In the genomic region with DNA sequence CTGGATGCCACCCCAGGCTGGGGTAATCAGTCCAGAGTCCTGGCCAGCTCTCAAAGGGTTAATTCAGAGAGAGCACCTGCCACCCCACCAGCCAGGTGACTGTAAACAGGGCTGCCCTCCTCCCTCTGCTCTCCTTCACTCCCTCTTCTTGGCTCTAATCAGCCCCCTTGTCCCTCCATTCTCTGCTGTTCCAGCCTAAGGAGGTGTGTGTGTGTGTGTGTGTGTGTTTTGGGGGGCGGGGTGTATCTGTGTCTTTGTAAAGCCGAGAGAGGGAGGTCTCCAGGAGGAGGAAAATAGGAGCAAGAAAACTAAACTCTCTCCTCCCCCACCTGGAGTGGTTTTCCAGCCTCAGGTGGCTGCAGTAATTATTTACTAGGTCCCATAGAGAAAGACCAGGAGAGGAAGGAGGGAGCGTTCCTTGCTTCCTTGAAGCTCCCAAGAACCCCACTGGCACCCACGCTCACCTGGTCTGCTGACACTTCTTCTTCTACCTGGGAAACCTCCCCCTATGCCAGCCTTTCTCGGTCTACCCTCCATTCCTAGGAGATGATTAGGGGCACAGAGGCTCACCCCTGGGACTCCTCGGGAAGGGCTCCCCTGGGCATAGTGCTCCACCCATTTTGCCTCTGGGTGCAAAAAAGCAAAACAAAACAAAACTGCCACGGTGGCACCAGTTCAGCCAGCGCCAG, we compare ENCODE assay signal across 8 cellular contexts. TPM values are rescaled to one million over a fixed set of nuclear protein-coding genes. Genes with fewer than 3 reads are reported as not detected.
DNase-seq lines count a peak whose midpoint lies in the region; ATAC-seq and TF ChIP-seq lines count a peak whose summit lies in the region.
"Had no signal": no experiment of that assay in that cellular context is flagged by ENCODE, and none has a peak within 500 bp of the region (broad histone marks: within the 10 kb centered on the region; RNA-seq: fewer than 3 reads in every experiment).

No MANE protein-coding gene starts in this region.

- CTCF ChIA-PET in WTC11 (lab: Charles Lee) = interaction anchor here (1.1 to 4.5 kb wide), 9 partner anchors 7 to 187 kb away, joined by 3 to 39 read pairs (median 8); a partner anchor contains a TSS

- H3K9me3 ChIP-seq in testis = no peaks in the 10 kb centered on the region

- peak overlapping the region; percentile 57; the same call in 1 of the 2 replicates for H3K27ac Mint-ChIP-seq in WTC11

- peaks cover 7% of the 10 kb centered on the region for H3K36me3 Mint-ChIP-seq in WTC11

- no peak overlapping the region for H3K27ac ChIP-seq in testis

- peak; percentile 52 for DNase-seq in NCI-H187 treated with DMSO at 0.1 percent for 48 hours (lab: John Stamatoyannopoulos, UW)
- no peak for DNase-seq in NCI-H187 (lab: John Stamatoyannopoulos, UW)
- no peak for DNase-seq in WTC11 (ENCODE audit: low spot score)
- peak; percentile 44 for DNase-seq in posterior vena cava (ENCODE audit: low spot score)
- no peak for DNase-seq in left lobe of liver (ENCODE audit: low spot score)
- DNase-seq in testis = no peak
- DNase-seq: NCI-H748 treated with DMSO at 0.1 percent for 48 hours had no signal

- H3K36me3 ChIP-seq in testis (ENCODE audit: low read depth, missing control alignments) = no peaks in the 10 kb centered on the region

- ATAC-seq in WTC11 = peak; percentile 51
- ATAC-seq in left lobe of liver = no peak

- intact Hi-C loops in posterior vena cava (cut with DNase I) (no loop called here), testis (cut with DNase I; ENCODE audit: low total_unique reads) (no loop called here)

- H3K4me3 ChIP-seq in testis = no peak overlapping the region

- 0 out of 2 replicates have a peak overlapping the region, but pooled peaks have one; percentile 40 for H3K4me3 Mint-ChIP-seq in WTC11
- H3K4me3 Mint-ChIP-seq: T-helper 1 cell treated with Interleukin-12 subunit alpha and Interleukin-12 subunit beta and Interleukin-4 antibody, amounts not matched to agents 30 μg/mL and 1 μg/mL, for 36 hours had no signal

- POLR2A ChIA-PET in WTC11 (lab: Charles Lee) = interaction anchor here (0.9 to 2.1 kb wide), 2 partner anchors 8 to 10 kb away, joined by 3 to 9 read pairs; no protein-coding TSS in a partner anchor

- no peaks in the 10 kb centered on the region for H3K27me3 Mint-ChIP-seq in WTC11 (ENCODE audit: low read depth)

- TF ChIP-seq CTCF in WTC11 (IDR thresholded peaks at IDR 0.05) = no peak
- TF ChIP-seq CTCF in testis (IDR thresholded peaks at IDR 0.05) = no peak

- H3K4me1 ChIP-seq in testis = no peaks in the 10 kb centered on the region

- TF ChIP-seq POLR2A in testis (IDR thresholded peaks at IDR 0.05) = no peak

- H3K9me3 Mint-ChIP-seq in WTC11 = no peaks in the 10 kb centered on the region
- H3K9me3 Mint-ChIP-seq: T-helper 1 cell treated with Interleukin-12 subunit alpha and Interleukin-12 subunit beta and Interleukin-4 antibody, amounts not matched to agents 30 μg/mL and 1 μg/mL, for 36 hours had no signal

- H3K4me1 Mint-ChIP-seq in WTC11 = peaks cover 29% of the 10 kb centered on the region

- no peaks in the 10 kb centered on the region for H3K27me3 ChIP-seq in testis

- 72 to 74% methylated on average over 7 to 8 of the region's 8 CpGs for WGBS in testis, 2 donors

TF ChIP-seq in WTC11, 78 proteins besides CTCF, POLR2A, EP300 and RAD21 (continues in another document):
- TF ChIP-seq ELF4 (CRISPR knock-in tag; IDR thresholded peaks at IDR 0.05; ENCODE audit: low read depth) (no peak), ZNF138 (CRISPR knock-in tag; conservative IDR thresholded peaks at IDR 0.05) (no peak), SOX15 (CRISPR knock-in tag; IDR thresholded peaks at IDR 0.05) (no peak), EMX1 (CRISPR knock-in tag; IDR thresholded peaks at IDR 0.05) (no peak), FOXJ3 (CRISPR knock-in tag; IDR thresholded peaks at IDR 0.05; ENCODE audit: borderline replicate concordance) (no peak), ZNF263 (CRISPR knock-in tag; IDR thresholded peaks at IDR 0.05; ENCODE audit: low read depth) (no peak), IRF2 (CRISPR knock-in tag; IDR thresholded peaks at IDR 0.05; ENCODE audit: borderline replicate concordance, low read depth) (no peak), JAZF1 (CRISPR knock-in tag; IDR thresholded peaks at IDR 0.05) (no peak), PRRX2 (CRISPR knock-in tag; IDR thresholded peaks at IDR 0.05) (no peak), ZNF671 (CRISPR knock-in tag; IDR thresholded peaks at IDR 0.05) (no peak), CREB1 (CRISPR knock-in tag; IDR thresholded peaks at IDR 0.05) (no peak), ZNF416 (CRISPR knock-in tag; IDR thresholded peaks at IDR 0.05) (no peak)
- TF ChIP-seq, protein P1, sequence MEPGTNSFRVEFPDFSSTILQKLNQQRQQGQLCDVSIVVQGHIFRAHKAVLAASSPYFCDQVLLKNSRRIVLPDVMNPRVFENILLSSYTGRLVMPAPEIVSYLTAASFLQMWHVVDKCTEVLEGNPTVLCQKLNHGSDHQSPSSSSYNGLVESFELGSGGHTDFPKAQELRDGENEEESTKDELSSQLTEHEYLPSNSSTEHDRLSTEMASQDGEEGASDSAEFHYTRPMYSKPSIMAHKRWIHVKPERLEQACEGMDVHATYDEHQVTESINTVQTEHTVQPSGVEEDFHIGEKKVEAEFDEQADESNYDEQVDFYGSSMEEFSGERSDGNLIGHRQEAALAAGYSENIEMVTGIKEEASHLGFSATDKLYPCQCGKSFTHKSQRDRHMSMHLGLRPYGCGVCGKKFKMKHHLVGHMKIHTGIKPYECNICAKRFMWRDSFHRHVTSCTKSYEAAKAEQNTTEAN (CRISPR knock-in tag; IDR thresholded peaks at IDR 0.05) = no peak
- TF ChIP-seq, protein P2, sequence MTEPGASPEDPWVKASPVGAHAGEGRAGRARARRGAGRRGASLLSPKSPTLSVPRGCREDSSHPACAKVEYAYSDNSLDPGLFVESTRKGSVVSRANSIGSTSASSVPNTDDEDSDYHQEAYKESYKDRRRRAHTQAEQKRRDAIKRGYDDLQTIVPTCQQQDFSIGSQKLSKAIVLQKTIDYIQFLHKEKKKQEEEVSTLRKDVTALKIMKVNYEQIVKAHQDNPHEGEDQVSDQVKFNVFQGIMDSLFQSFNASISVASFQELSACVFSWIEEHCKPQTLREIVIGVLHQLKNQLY (CRISPR knock-in tag; IDR thresholded peaks at IDR 0.05) = no peak
- TF ChIP-seq, protein P3, sequence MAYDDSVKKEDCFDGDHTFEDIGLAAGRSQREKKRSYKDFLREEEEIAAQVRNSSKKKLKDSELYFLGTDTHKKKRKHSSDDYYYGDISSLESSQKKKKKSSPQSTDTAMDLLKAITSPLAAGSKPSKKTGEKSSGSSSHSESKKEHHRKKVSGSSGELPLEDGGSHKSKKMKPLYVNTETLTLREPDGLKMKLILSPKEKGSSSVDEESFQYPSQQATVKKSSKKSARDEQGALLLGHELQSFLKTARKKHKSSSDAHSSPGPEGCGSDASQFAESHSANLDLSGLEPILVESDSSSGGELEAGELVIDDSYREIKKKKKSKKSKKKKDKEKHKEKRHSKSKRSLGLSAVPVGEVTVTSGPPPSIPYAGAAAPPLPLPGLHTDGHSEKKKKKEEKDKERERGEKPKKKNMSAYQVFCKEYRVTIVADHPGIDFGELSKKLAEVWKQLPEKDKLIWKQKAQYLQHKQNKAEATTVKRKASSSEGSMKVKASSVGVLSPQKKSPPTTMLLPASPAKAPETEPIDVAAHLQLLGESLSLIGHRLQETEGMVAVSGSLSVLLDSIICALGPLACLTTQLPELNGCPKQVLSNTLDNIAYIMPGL (CRISPR knock-in tag; IDR thresholded peaks at IDR 0.05) = no peak

RNA-seq across cellular contexts. Expression of a gene that starts 12.8 kb away (rescaled TPM):
- total RNA-seq in WTC11 (2021) = 20.3 to 22.1 TPM (median 21.4 TPM) in 3 replicates
- total RNA-seq in posterior vena cava = 1 to 10 TPM; 1.3 to 2.1 TPM
- 0.23 TPM for total RNA-seq in left lobe of liver
- total RNA-seq in testis = 1 to 10 TPM; 3.7 to 3.9 TPM
- polyA plus RNA-seq in testis (ENCODE audit: insufficient read depth, low read depth, low replicate concordance) = 4.0 TPM

RNA-seq across cellular contexts. Expression of a gene that starts 13.3 kb away (rescaled TPM):
- 104 to 161 TPM (median 147 TPM) in 3 replicates for total RNA-seq in WTC11 (2021)
- 100 to 1,000 TPM; 145 to 146 TPM for total RNA-seq in posterior vena cava
- total RNA-seq in left lobe of liver = 75.6 TPM
- 100 to 1,000 TPM; 242 to 255 TPM for total RNA-seq in testis
- 397 TPM for polyA plus RNA-seq in testis (ENCODE audit: insufficient read depth, low read depth, low replicate concordance)

RNA-seq across cellular contexts. Expression of a gene that starts 21.3 kb away (rescaled TPM):
- total RNA-seq in WTC11 (2021) (4.0 to 5.3 TPM (median 5.3 TPM) in 3 replicates), posterior vena cava (10 to 100 TPM; 46.3 to 96.6 TPM), left lobe of liver (16.8 TPM), testis (10 to 100 TPM; 37.1 to 68.1 TPM)
- 82.9 TPM for polyA plus RNA-seq in testis (ENCODE audit: insufficient read depth, low read depth, low replicate concordance)

RNA-seq across cellular contexts. Expression of a gene that starts 22.1 kb away (rescaled TPM):
- total RNA-seq in WTC11 (2021) (57.5 to 62.8 TPM (median 60.4 TPM) in 3 replicates), posterior vena cava (10 to 100 TPM; 20.9 to 26.8 TPM), left lobe of liver (22.6 TPM), testis (100 to 1,000 TPM in 1 of 2 donors, 10 to 100 TPM in 1; 77.1 to 118 TPM)
- 161 TPM for polyA plus RNA-seq in testis (ENCODE audit: insufficient read depth, low read depth, low replicate concordance)

RNA-seq across cellular contexts. Expression of a gene that starts 46.1 kb away (rescaled TPM):
- total RNA-seq in WTC11 (2021) (70.6 to 79.8 TPM (median 73.5 TPM) in 3 replicates), posterior vena cava (10 to 100 TPM; 53.1 to 75.2 TPM), left lobe of liver (76.8 TPM), testis (100 to 1,000 TPM in 1 of 2 donors, 10 to 100 TPM in 1; 69.9 to 104 TPM)
- 77.7 TPM for polyA plus RNA-seq in testis (ENCODE audit: insufficient read depth, low read depth, low replicate concordance)

Comparison
In these comparisons a context has a peak if more than half of its experiments do, and no peak if none do; other contexts are left out.
1. DNase-seq: peak in NCI-H187 treated with DMSO at 0.1 percent for 48 hours (single experiment) and posterior vena cava (single experiment); none in NCI-H187 (0 of 2), WTC11 (single experiment), left lobe of liver (single experiment) and testis (single experiment).